16 cellular contexts compared by ENCODE assay signal in the genomic region with DNA sequence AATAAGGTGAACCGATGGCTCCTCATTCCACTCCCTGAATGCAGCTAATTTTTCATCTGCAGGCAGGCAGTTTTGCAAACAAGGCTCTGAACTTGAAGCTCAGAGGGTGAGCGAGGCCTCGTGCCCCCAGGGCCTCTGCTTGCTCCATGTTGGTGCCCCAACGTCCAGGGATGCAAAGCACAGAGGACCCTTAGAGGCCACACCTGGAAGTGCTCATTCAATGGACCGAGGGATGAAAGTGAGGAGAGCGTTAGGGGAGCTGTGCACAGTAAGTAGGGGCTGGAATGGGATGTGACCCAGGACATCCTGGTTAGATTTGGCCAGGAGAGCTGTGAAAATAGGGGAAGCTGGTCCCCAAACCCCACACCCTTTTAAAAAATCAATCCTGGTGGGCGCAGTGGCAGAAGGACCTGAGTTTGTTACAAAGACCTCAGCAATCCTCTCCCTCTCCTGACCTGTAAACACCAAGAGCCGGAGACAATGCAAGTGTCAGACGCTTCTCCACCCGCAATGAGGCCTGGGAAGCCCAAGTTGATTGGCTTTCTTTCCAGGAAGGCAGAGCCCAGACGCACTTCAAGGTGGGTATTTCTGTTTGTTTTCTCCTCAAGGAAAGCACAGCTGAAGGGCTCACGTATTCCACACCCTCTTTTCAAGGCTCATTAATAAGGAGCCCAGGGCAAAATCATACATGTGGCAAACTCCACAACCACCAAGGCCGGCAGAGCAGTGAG. TPM values are rescaled to one million over a fixed set of nuclear protein-coding genes. Genes with fewer than 3 reads are reported as not detected.
DNase-seq lines count a peak whose midpoint lies in the region; ATAC-seq, FAIRE-seq and TF ChIP-seq lines count a peak whose summit lies in the region.
"Had no signal": no experiment of that assay in that cellular context is flagged by ENCODE, and none has a peak within 500 bp of the region (broad histone marks: within the 10 kb centered on the region; RNA-seq: fewer than 3 reads in every experiment).

No MANE protein-coding gene starts in this region.

- TF ChIP-seq POLR2A in HepG2 (IDR thresholded peaks at IDR 0.05; ENCODE audit: insufficient read depth in 1 of 2, low read depth in 2 of 2, low read length in 2 of 2) (no peak), right lobe of liver (IDR thresholded peaks at IDR 0.05) (no peak)

- WGBS in HepG2 (ENCODE audit: low lambda C conversion rate), result 18% methylated on average over 10 of the region's 13 CpGs
- 63% methylated on average over 9 of the region's 13 CpGs for WGBS in right lobe of liver (ENCODE audit: insufficient coverage, low coverage, low lambda C conversion rate, missing lambda C conversion rate)
- 50 to 53% methylated on average over 6 to 13 of the region's 13 CpGs for WGBS in endodermal cell (ENCODE audit: insufficient coverage in 1 of 2, insufficient read length in 1 of 2), 2 experiments

- intact Hi-C loops in HepG2 (cut with micrococcal nuclease; ENCODE audit: unreplicated experiment) (no loop called here), right lobe of liver (cut with DNase I) (no loop called here)

- H3K27ac ChIP-seq in HepG2 (ENCODE audit: extremely low read length, insufficient read depth, low read length) (no peak overlapping the region), right lobe of liver (no peak overlapping the region), endodermal cell (ENCODE audit: low read depth, low read length) (no peak overlapping the region)
- H3K27ac ChIP-seq: A549, C4-2B had no signal

- POLR2A ChIA-PET in HepG2 (lab: Yijun Ruan, JAX), result no interaction called here

- H3K36me3 ChIP-seq in HepG2 (replicated peaks in 1 of 2; ENCODE audit: control insufficient read depth in 1 of 2, insufficient read depth in 2 of 2, low read length in 2 of 2) (no peaks in the 10 kb centered on the region), right lobe of liver (no peaks in the 10 kb centered on the region), endodermal cell (ENCODE audit: control insufficient read depth, insufficient read depth, low read length) (no peaks in the 10 kb centered on the region)

- H3K9ac ChIP-seq in HepG2 (ENCODE audit: insufficient read depth, low read depth, low read length) (no peak overlapping the region), endodermal cell (ENCODE audit: extremely low read depth, low read length, poor library complexity, severe bottlenecking) (no peak overlapping the region)

- H3K4me1 ChIP-seq in HepG2 (ENCODE audit: insufficient read depth, low read length) (no peaks in the 10 kb centered on the region), right lobe of liver (no peaks in the 10 kb centered on the region), endodermal cell (ENCODE audit: control insufficient read depth, insufficient read depth, low read length) (peaks cover 13% of the 10 kb centered on the region)
- H3K4me1 ChIP-seq: A549 had no signal

- no TSS peak for BruUV-seq in HepG2 (replicated peaks; lab: Mats Ljungman, UMichigan)

- no peaks in the 10 kb centered on the region for H4K20me1 ChIP-seq in HepG2 (ENCODE audit: insufficient read depth, low read length)

- H3K27me3 ChIP-seq in HepG2 (ENCODE audit: control insufficient read depth in 1 of 2, insufficient read depth in 2 of 2, low read length in 2 of 2) (peaks cover 6 to 12% of the 10 kb centered on the region in 2 experiments; a peak in 4 of 5 replicates), right lobe of liver (no peaks in the 10 kb centered on the region), endodermal cell (ENCODE audit: control insufficient read depth, insufficient read depth, low read length, poor library complexity, severe bottlenecking) (peaks cover 37% of the 10 kb centered on the region)

- no peak for TF ChIP-seq RAD21 in HepG2 (CRISPR knock-in tag; IDR thresholded peaks at IDR 0.05)

- no peak overlapping the region for H3K4me3 ChIP-seq in HepG2 (replicated peaks in 1 of 3; ENCODE audit: insufficient read depth in 1 of 3, low read depth in 2 of 3, low read length in 3 of 3)
- H3K4me3 ChIP-seq in right lobe of liver, result no peak overlapping the region
- H3K4me3 ChIP-seq in endodermal cell (ENCODE audit: low read length), result peak overlapping the region; percentile 29
- H3K4me3 ChIP-seq: A549 had no signal

- no peaks in the 10 kb centered on the region for H3K36me3 Mint-ChIP-seq in endodermal cell (ENCODE audit: low read depth)
- no peaks in the 10 kb centered on the region for H3K36me3 Mint-ChIP-seq in nephron (ENCODE audit: low read depth)

- H3K9me3 Mint-ChIP-seq in endodermal cell (no peaks in the 10 kb centered on the region), nephron (peaks cover 1% of the 10 kb centered on the region)

- no peaks in the 10 kb centered on the region for H3K79me2 ChIP-seq in HepG2 (ENCODE audit: insufficient read depth, low read length)

- no peak for FAIRE-seq in HepG2 (lab: Jason Lieb, UNC)
- FAIRE-seq: A549 had no signal

- H2AFZ ChIP-seq in HepG2 (ENCODE audit: low read length), result no peak overlapping the region

- H3K9me3 ChIP-seq in HepG2 (ENCODE audit: low read length) (no peaks in the 10 kb centered on the region), right lobe of liver (no peaks in the 10 kb centered on the region), endodermal cell (ENCODE audit: control insufficient read depth, low read length) (no peaks in the 10 kb centered on the region)
- H3K9me3 ChIP-seq: A549 had no signal

- CTCF ChIA-PET in HepG2 (lab: Yijun Ruan, JAX; ENCODE audit: low intra/inter-chr PET ratio, low total read pairs), result no interaction called here

- H3K4me1 Mint-ChIP-seq in endodermal cell (peaks cover 40% of the 10 kb centered on the region), nephron (peaks cover 32% of the 10 kb centered on the region)

- DNase-seq in HepG2 (ENCODE audit: low spot score) (no peak), right lobe of liver (no peak), endodermal cell (peak; percentile 81), GOT3 (lab: John Stamatoyannopoulos, UW) (no peak), CD1c-positive myeloid dendritic cell (ENCODE audit: extremely low spot score) (no peak), NCI-H446 (lab: John Stamatoyannopoulos, UW) (no peak)
- DNase-seq: GDM1, MM.1S, NCI-H1105, NCI-H187, NCI-H446 treated with DMSO at 0.1 percent for 48 hours, NCI-H82 had no signal

- H3K4me2 ChIP-seq in HepG2 (ENCODE audit: low read depth, low read length), result no peak overlapping the region
- H3K4me2 ChIP-seq: A549 had no signal

- peak; percentile 20; the same call in 1 of the 2 replicates for TF ChIP-seq CTCF in HepG2 (CRISPR knock-in tag; IDR thresholded peaks at IDR 0.05)
- no peak for TF ChIP-seq CTCF in right lobe of liver (IDR thresholded peaks at IDR 0.05)
- peak; percentile 55 for TF ChIP-seq CTCF in endodermal cell (conservative IDR thresholded peaks at IDR 0.05)
- TF ChIP-seq CTCF in nephron (IDR thresholded peaks at IDR 0.05; ENCODE audit: unreplicated experiment in 3 of 3), result no peak

- H3K27me3 Mint-ChIP-seq in endodermal cell (ENCODE audit: insufficient read depth) (peaks cover 49% of the 10 kb centered on the region), nephron (ENCODE audit: low read depth) (peaks cover 64% of the 10 kb centered on the region)

- H3K4me3 Mint-ChIP-seq in endodermal cell (no peak overlapping the region), nephron (no peak overlapping the region)

- ATAC-seq in HepG2 (peak; percentile 60), right lobe of liver (no peak), GM18519 (IDR thresholded peaks at IDR 0.05; ENCODE audit: low FRiP score, unreplicated experiment) (no peak)

- no peak for TF ChIP-seq EP300 in HepG2 (IDR thresholded peaks at IDR 0.05; ENCODE audit: low read depth in 2 of 2, low read length in 2 of 2)
- no peak for TF ChIP-seq EP300 in HepG2 (CRISPR knock-in tag; IDR thresholded peaks at IDR 0.05; ENCODE audit: borderline replicate concordance)

- in situ Hi-C loops in HepG2 (cut with HindIII; ENCODE audit: extremely low pct_ligation_motif_present, low pct_unique_long_range_greater_than_20kb), result no loop called here

- no peak overlapping the region for H3K27ac Mint-ChIP-seq in endodermal cell
- H3K27ac Mint-ChIP-seq in nephron, result peak overlapping the region; percentile 44 to 54 (median 52)

TF ChIP-seq in HepG2, 621 proteins besides CTCF, POLR2A, EP300 and RAD21:
- TF ChIP-seq ZNF629 (CRISPR knock-in tag; conservative IDR thresholded peaks at IDR 0.05), result no peak
- peak; percentile 25 for TF ChIP-seq STAG1 (CRISPR knock-in tag; IDR thresholded peaks at IDR 0.05)

RNA-seq across cellular contexts. Expression of a gene that starts 14.0 kb away (rescaled TPM):
- not detected in 2 replicates for total RNA-seq in HepG2 (2016; rRNA removed; fragmentation: Illumina TruSeq; extraction: Trizol)
- not detected in 2 replicates for total RNA-seq in HepG2 (2016; cell fraction: cytosol; rRNA removed; fragmentation: Illumina TruSeq; extraction: Trizol; ENCODE audit: low read depth)
- total RNA-seq in HepG2 (2016; cell fraction: insoluble cytoplasmic fraction; rRNA removed; fragmentation: Illumina TruSeq; extraction: Trizol), result not detected in 2 replicates
- not detected in 2 replicates for total RNA-seq in HepG2 (2016; cell fraction: membrane; rRNA removed; fragmentation: Illumina TruSeq; extraction: Trizol)
- total RNA-seq in HepG2 (2016; cell fraction: nucleus; rRNA removed; fragmentation: Illumina TruSeq; extraction: Trizol), result not detected in 2 replicates
- not detected in 2 replicates for polyA plus RNA-seq in HepG2 (2011; rRNA removed)
- 0.05 TPM in 1 of 2 replicates, not detected in the other for polyA plus RNA-seq in HepG2 (2011; cell fraction: cytosol; rRNA removed)
- polyA plus RNA-seq in HepG2 (2011; cell fraction: nucleus; rRNA removed), result 0.40 TPM in 1 of 2 replicates, not detected in the other
- polyA plus RNA-seq in HepG2 (2012), result not detected in 2 replicates
- polyA plus RNA-seq in HepG2 (2016; cell fraction: cytosol; fragmentation: Illumina TruSeq; extraction: Trizol; ENCODE audit: low read depth), result not detected in 2 replicates
- polyA plus RNA-seq in HepG2 (2016; cell fraction: insoluble cytoplasmic fraction; fragmentation: Illumina TruSeq; extraction: Trizol; ENCODE audit: low read depth), result not detected in 2 replicates
- polyA plus RNA-seq in HepG2 (2016; cell fraction: membrane; fragmentation: Illumina TruSeq; extraction: Trizol; ENCODE audit: low read depth), result not detected in 2 replicates
- not detected in 2 replicates for polyA plus RNA-seq in HepG2 (2016; cell fraction: nucleus; fragmentation: Illumina TruSeq; extraction: Trizol; ENCODE audit: insufficient read depth, low read depth)
- polyA minus RNA-seq in HepG2 (2011; rRNA and poly(A)+ RNA removed; ENCODE audit: low replicate concordance), result not detected in 2 replicates
- not detected in 2 replicates for polyA minus RNA-seq in HepG2 (2011; cell fraction: cytosol; rRNA and poly(A)+ RNA removed)
- not detected in 2 replicates for polyA minus RNA-seq in HepG2 (2011; cell fraction: nucleus; rRNA and poly(A)+ RNA removed)
- total RNA-seq in right lobe of liver, result 100 to 1,000 TPM in 1 of 6 experiments, 10 to 100 TPM in 5; 17.5 to 116 (median 65.3) TPM
- total RNA-seq in endodermal cell, result 10 to 100 TPM in 1 of 2 donors, under 1 TPM in 1; 0.91 to 13.5 TPM
- 10.8 TPM for polyA plus RNA-seq in endodermal cell (2013, experiment 1 of 2)
- 6.4 TPM for polyA plus RNA-seq in endodermal cell (2013, experiment 2 of 2)

Comparison
In these comparisons a context has a peak if more than half of its experiments do, and no peak if none do; other contexts are left out.
1. CTCF ChIP-seq: peak in HepG2 (single experiment) and endodermal cell (single experiment); none in right lobe of liver (0 of 4) and nephron (0 of 3).